Comparison of ENCODE assay signal across 17 cellular contexts in genomic region chr6:163342571-163343539, GRCh38.
A peak's percentile ranks its signal among the peaks of the same experiment; 100 is the strongest.
DNase-seq lines count a peak whose midpoint lies in the region; ATAC-seq, FAIRE-seq and TF ChIP-seq lines count a peak whose summit lies in the region.
"Had no signal": no experiment of that assay in that cellular context is flagged by ENCODE, and none has a peak within 500 bp of the region (broad histone marks: within the 10 kb centered on the region; RNA-seq: fewer than 3 reads in every experiment).

No MANE protein-coding gene starts in this region.

- H3K9me3 Mint-ChIP-seq in endodermal cell, result no peaks in the 10 kb centered on the region

- H2AFZ ChIP-seq in neuronal stem cell (ENCODE audit: low read length), result no peak overlapping the region

- peak overlapping the region; percentile 56 for H2AK5ac ChIP-seq in neuronal stem cell (ENCODE audit: low read depth, low read length)

- H4K91ac ChIP-seq in neuronal stem cell (ENCODE audit: low read depth, low read length, poor library complexity), result peak overlapping the region; percentile 40

- intact Hi-C loops in left ventricle myocardium inferior (cut with micrococcal nuclease) (loop anchor here (10.0 kb wide), 1 partner anchor 62 kb away; no protein-coding TSS in a partner anchor), Right ventricle myocardium superior (cut with DNase I) (no loop called here)

- H3K36me3 Mint-ChIP-seq in endodermal cell (ENCODE audit: low read depth), result no peaks in the 10 kb centered on the region

- no peak overlapping the region for H3K4ac ChIP-seq in neuronal stem cell (ENCODE audit: low read length)

- H3K9me3 ChIP-seq in left ventricle myocardium inferior (replicated peaks) (no peaks in the 10 kb centered on the region), endodermal cell (ENCODE audit: control insufficient read depth, low read length) (no peaks in the 10 kb centered on the region), neuronal stem cell (replicated peaks in 1 of 2; ENCODE audit: control insufficient read depth in 2 of 2, insufficient read depth in 1 of 2, low read depth in 1 of 2, low read length in 2 of 2) (no peaks in the 10 kb centered on the region)
- H3K9me3 ChIP-seq: MG63 had no signal

- 87 to 91% methylated on average over 17 to 24 of the region's 24 CpGs for WGBS in endodermal cell (ENCODE audit: insufficient coverage in 1 of 2, insufficient read length in 1 of 2), 2 experiments
- WGBS in neuronal stem cell (ENCODE audit: extremely low coverage in 2 of 2, insufficient read length in 2 of 2, insufficient replicate concordance in 1 of 2), 2 donors, result no CpG with 5 or more reads among the region's 24 CpGs

- peak overlapping the region; percentile 5 for H3K23ac ChIP-seq in neuronal stem cell (ENCODE audit: low read depth, low read length, poor library complexity)

- no peak overlapping the region for H3K4me3 Mint-ChIP-seq in endodermal cell

- H3K27me3 ChIP-seq in left ventricle myocardium inferior (ENCODE audit: low read depth) (no peaks in the 10 kb centered on the region), endodermal cell (ENCODE audit: control insufficient read depth, insufficient read depth, low read length, poor library complexity, severe bottlenecking) (no peaks in the 10 kb centered on the region), neuronal stem cell (ENCODE audit: control insufficient read depth in 3 of 3, insufficient read depth in 3 of 3, low read depth in 1 of 3, low read length in 3 of 3) (no peaks in the 10 kb centered on the region)
- H3K27me3 ChIP-seq: MG63 had no signal

- no peak overlapping the region for H4K8ac ChIP-seq in neuronal stem cell (ENCODE audit: low read depth, low read length)

- no peak for FAIRE-seq in RCC 7860 (lab: Jason Lieb, UNC)

- peak overlapping the region; percentile 40 for H2BK5ac ChIP-seq in neuronal stem cell (ENCODE audit: low read length)

- H3K9ac ChIP-seq in endodermal cell (ENCODE audit: extremely low read depth, low read length, poor library complexity, severe bottlenecking) (no peak overlapping the region), neuronal stem cell (ENCODE audit: low read depth, low read length, poor library complexity) (no peak overlapping the region)

- H3K27ac ChIP-seq in left ventricle myocardium inferior (replicated peaks), result peak overlapping the region; percentile 28
- H3K27ac ChIP-seq in endodermal cell (ENCODE audit: low read depth, low read length), result peak overlapping the region; percentile 94
- no peak overlapping the region for H3K27ac ChIP-seq in neuronal stem cell (replicated peaks; ENCODE audit: low read length)
- H3K27ac ChIP-seq: C4-2B had no signal

- H3K36me3 ChIP-seq in left ventricle myocardium inferior (no peaks in the 10 kb centered on the region), endodermal cell (ENCODE audit: control insufficient read depth, insufficient read depth, low read length) (no peaks in the 10 kb centered on the region), neuronal stem cell (replicated peaks in 1 of 2; ENCODE audit: control insufficient read depth in 2 of 2, insufficient read depth in 2 of 2, low read length in 2 of 2) (no peaks in the 10 kb centered on the region)
- H3K36me3 ChIP-seq: MG63 had no signal

- TF ChIP-seq CTCF in left ventricle myocardium inferior (IDR thresholded peaks at IDR 0.05; ENCODE audit: borderline replicate concordance) (no peak), endodermal cell (conservative IDR thresholded peaks at IDR 0.05) (no peak)

- peaks cover 3% of the 10 kb centered on the region for H3K4me1 Mint-ChIP-seq in endodermal cell

- peak overlapping the region; percentile 87 for H2BK15ac ChIP-seq in neuronal stem cell (ENCODE audit: low read length)

- no peak for DNase-seq in left ventricle myocardium inferior
- DNase-seq in Right ventricle myocardium superior, result no peak
- no peak for DNase-seq in endodermal cell
- DNase-seq in neuronal stem cell (ENCODE audit: low spot score), result no peak
- no peak for DNase-seq in NCI-H226
- DNase-seq in iPS-NIHi7 (ENCODE audit: extremely low spot score), result no peak
- DNase-seq in RCC 7860 (ENCODE audit: low spot score), result no peak
- DNase-seq in AG08396 (ENCODE audit: low spot score), result no peak
- DNase-seq: 8988T, GDM1, MG63, NCI-H1417, NCI-H1694 treated with DMSO at 0.1 percent for 48 hours, NCI-H2107, NCI-H748 treated with DMSO at 0.1 percent for 48 hours had no signal

- peak overlapping the region; percentile 33 for H3K14ac ChIP-seq in neuronal stem cell (ENCODE audit: low read length)

- H2BK120ac ChIP-seq in neuronal stem cell (ENCODE audit: low read depth, low read length), result no peak overlapping the region

- peaks cover 64% of the 10 kb centered on the region for H3K4me1 ChIP-seq in left ventricle myocardium inferior
- peaks cover 4% of the 10 kb centered on the region for H3K4me1 ChIP-seq in endodermal cell (ENCODE audit: control insufficient read depth, insufficient read depth, low read length)
- H3K4me1 ChIP-seq in neuronal stem cell (ENCODE audit: control insufficient read depth in 2 of 2, insufficient read depth in 1 of 2, low read depth in 1 of 2, low read length in 2 of 2), result peaks cover 27 to 47% of the 10 kb centered on the region in 2 donors

- H3K79me1 ChIP-seq in neuronal stem cell (ENCODE audit: low read depth, low read length), result no peaks in the 10 kb centered on the region

- H3K4me2 ChIP-seq in neuronal stem cell (ENCODE audit: insufficient read depth, low read length, poor library complexity, severe bottlenecking), result no peak overlapping the region

- no peak overlapping the region for H3K4me3 ChIP-seq in left ventricle myocardium inferior
- H3K4me3 ChIP-seq in endodermal cell (ENCODE audit: low read length), result no peak overlapping the region
- H3K4me3 ChIP-seq in neuronal stem cell (ENCODE audit: low read length in 2 of 2), result no peak overlapping the region
- H3K4me3 ChIP-seq: MG63 had no signal

- no peak overlapping the region for H3K27ac Mint-ChIP-seq in endodermal cell

- H3K18ac ChIP-seq in neuronal stem cell (ENCODE audit: low read length), result peak overlapping the region; percentile 62

- ATAC-seq in Right ventricle myocardium superior (ENCODE audit: poor library complexity), result no peak
- ATAC-seq: SK-N-SH treated with all-trans-retinoic acid at 6 μM for 48 hours had no signal

- H2BK12ac ChIP-seq in neuronal stem cell (ENCODE audit: low read length), result peak overlapping the region; percentile 66

- H3K27me3 Mint-ChIP-seq in endodermal cell (ENCODE audit: insufficient read depth), result no peaks in the 10 kb centered on the region
